ENCODE assay signal across 18 cellular contexts in genomic region chr2:8524388-8524787, GRCh38.
"Had no signal": no experiment of that assay in that cellular context is flagged by ENCODE, and none has a peak within 500 bp of the region (broad histone marks: within the 10 kb centered on the region; RNA-seq: fewer than 3 reads in every experiment).

No MANE protein-coding gene starts in this region.

- H3K27me3 Mint-ChIP-seq: activated naive CD8-positive, alpha-beta T cell treated with anti-CD3 and anti-CD28 coated beads for 36 hours; activated T-cell treated with anti-CD3 and anti-CD28 coated beads, Interleukin-2, amount 50 U/mL, for 24 hours had no signal

- H3K36me3 Mint-ChIP-seq: activated naive CD8-positive, alpha-beta T cell treated with anti-CD3 and anti-CD28 coated beads for 36 hours; memory B cell had no signal

- H3K36me3 ChIP-seq: cardiac muscle cell, colonic mucosa, gastroesophageal sphincter, left lung, ovary, WERI-Rb-1 had no signal

- ATAC-seq: gastroesophageal sphincter, left lung had no signal

- H3K4me3 ChIP-seq: cardiac muscle cell, colonic mucosa, gastroesophageal sphincter, left lung, ovary, skin epidermis had no signal

- FAIRE-seq: astrocyte, keratinocyte had no signal

- H3K27ac ChIP-seq: cardiac muscle cell, colonic mucosa, epithelial cell of prostate, gastroesophageal sphincter, left lung, ovary, WERI-Rb-1 had no signal

- H3K27me3 ChIP-seq: cardiac muscle cell, colonic mucosa, gastroesophageal sphincter, left lung, ovary had no signal

- DNase-seq: activated CD4-positive, alpha-beta T cell treated with anti-CD3 and anti-CD28 coated beads for 4 hours; activated gamma-delta T cell; activated naive CD8-positive, alpha-beta T cell treated with anti-CD3 and anti-CD28 coated beads for 36 hours; activated T-cell treated with anti-CD3 and anti-CD28 coated beads, Interleukin-2, amount 50 U/mL, for 24 hours; colonic mucosa; effector CD4-positive, alpha-beta T cell; left lung; ovary; retina; stimulated activated CD4-positive, alpha-beta T cell treated with anti-CD3 and anti-CD28 coated beads, Interleukin-4, amount 100 ng/mL, for 4 hours; WERI-Rb-1 had no signal

- H3K9me3 ChIP-seq: colonic mucosa, gastroesophageal sphincter, left lung, ovary had no signal

- H3K9me3 Mint-ChIP-seq: activated naive CD8-positive, alpha-beta T cell treated with anti-CD3 and anti-CD28 coated beads for 36 hours; activated T-cell treated with anti-CD3 and anti-CD28 coated beads, Interleukin-2, amount 50 U/mL, for 24 hours; memory B cell had no signal

- H3K4me3 Mint-ChIP-seq: activated naive CD8-positive, alpha-beta T cell treated with anti-CD3 and anti-CD28 coated beads for 36 hours; activated T-cell treated with anti-CD3 and anti-CD28 coated beads, Interleukin-2, amount 50 U/mL, for 24 hours; memory B cell had no signal

- H3K27ac Mint-ChIP-seq: activated naive CD8-positive, alpha-beta T cell treated with anti-CD3 and anti-CD28 coated beads for 36 hours; activated T-cell treated with anti-CD3 and anti-CD28 coated beads, Interleukin-2, amount 50 U/mL, for 24 hours; memory B cell had no signal
